Comparison of ENCODE assay signal across 8 cellular contexts in the genomic region with DNA sequence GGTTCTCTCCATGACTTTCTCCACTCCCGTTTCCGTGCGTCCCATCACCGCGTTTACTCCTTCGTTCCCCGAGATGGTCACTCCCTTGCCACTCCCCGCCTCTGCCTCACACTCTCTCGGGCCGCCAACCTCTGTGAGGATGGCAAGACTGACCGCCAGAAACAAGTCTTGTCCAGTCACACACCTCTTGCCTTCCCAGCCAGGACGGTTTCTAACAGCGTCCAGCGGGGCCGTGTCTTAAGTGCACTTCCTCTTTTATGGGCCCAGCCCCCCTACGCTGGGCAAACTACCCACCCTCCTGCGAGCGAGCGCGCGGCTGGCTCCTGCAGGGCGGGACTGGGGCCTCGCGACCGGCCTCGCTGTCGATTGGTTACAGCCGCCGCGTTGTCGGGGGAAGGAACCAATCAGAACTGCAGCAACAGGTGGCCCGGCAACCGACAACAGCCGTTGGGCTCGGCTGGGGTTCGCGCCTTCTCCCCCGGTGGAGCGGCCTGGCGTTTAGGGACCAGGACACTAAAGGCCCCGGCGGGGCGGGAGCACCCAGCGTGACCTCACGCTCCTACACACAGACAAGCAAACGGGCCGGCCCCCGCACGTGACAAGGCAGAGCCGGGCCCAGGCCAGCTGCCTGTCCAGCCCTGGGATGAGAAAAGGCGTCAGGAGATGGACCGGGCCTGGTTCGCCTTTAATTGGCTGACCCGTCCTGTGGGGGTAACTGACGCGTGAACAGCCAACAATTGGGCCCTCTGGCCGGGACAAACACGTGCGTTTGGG. TPM values are rescaled to one million over a fixed set of nuclear protein-coding genes. Genes with fewer than 3 reads are reported as not detected.
A peak's percentile ranks its signal among the peaks of the same experiment; 100 is the strongest.
DNase-seq lines count a peak whose midpoint lies in the region; ATAC-seq and TF ChIP-seq lines count a peak whose summit lies in the region.

No MANE protein-coding gene starts in this region.

- H3K4me1 Mint-ChIP-seq in activated T-cell treated with anti-CD3 and anti-CD28 coated beads, Interleukin-2, amount 50 U/mL, for 4 hours (ENCODE audit: low read depth) = peaks cover 55% of the 10 kb centered on the region

- no peak for TF ChIP-seq CTCF in PC-3 (conservative IDR thresholded peaks at IDR 0.05; ENCODE audit: low read depth, low read length)
- no peak for TF ChIP-seq CTCF in esophagus squamous epithelium (IDR thresholded peaks at IDR 0.05)

- ATAC-seq in GM21717 (IDR thresholded peaks at IDR 0.05; ENCODE audit: unreplicated experiment) = peak; percentile 65
- peak; percentile 90 for ATAC-seq in PC-3
- ATAC-seq in activated T-cell treated with anti-CD3 and anti-CD28 coated beads, Interleukin-2, amount 50 U/mL, for 4 hours = peak; percentile 87 to 89

- H3K9me3 Mint-ChIP-seq in activated T-cell treated with anti-CD3 and anti-CD28 coated beads, Interleukin-2, amount 50 U/mL, for 4 hours = no peaks in the 10 kb centered on the region

- H3K27ac ChIP-seq in PC-3 (ENCODE audit: low read length) (peak overlapping the region; percentile 85), esophagus squamous epithelium (peak overlapping the region; percentile 78 to 93 (median 88))

- 0 to 1% methylated on average over 16 to 17 of the region's 59 CpGs for WGBS in esophagus squamous epithelium, 2 donors

- no TSS peak for BruUV-seq in PC-3 (replicated peaks; lab: Mats Ljungman, UMichigan)

- H3K27me3 Mint-ChIP-seq in activated T-cell treated with anti-CD3 and anti-CD28 coated beads, Interleukin-2, amount 50 U/mL, for 4 hours (ENCODE audit: low read depth) = no peaks in the 10 kb centered on the region

- H3K4me1 ChIP-seq in PC-3 (ENCODE audit: insufficient read depth, low read length) = peaks cover 28% of the 10 kb centered on the region
- H3K4me1 ChIP-seq in esophagus squamous epithelium = peaks cover 6 to 61% (median 22%) of the 10 kb centered on the region in 3 donors

- H3K27me3 ChIP-seq in PC-3 (ENCODE audit: low read length) (no peaks in the 10 kb centered on the region), esophagus squamous epithelium (no peaks in the 10 kb centered on the region)

- peak overlapping the region; percentile 90 for H3K4me3 Mint-ChIP-seq in activated T-cell treated with anti-CD3 and anti-CD28 coated beads, Interleukin-2, amount 50 U/mL, for 4 hours

- CTCF ChIA-PET in PC-3 (lab: Charles Lee) = interaction anchor here (0.6 to 0.7 kb wide), 2 partner anchors 52 to 188 kb away, joined by 4 to 16 read pairs; a partner anchor contains a TSS

- H3K4me3 ChIP-seq in Jurkat, Clone E6-1 (ENCODE audit: low read length) = peak overlapping the region; percentile 86
- peak overlapping the region; percentile 79 for H3K4me3 ChIP-seq in PC-3 (ENCODE audit: low read length)
- H3K4me3 ChIP-seq in esophagus squamous epithelium = peak overlapping the region; percentile 44 to 72 (median 62)

- peak overlapping the region; percentile 81 for H3K9ac ChIP-seq in PC-3 (ENCODE audit: low read length)

- peak overlapping the region; percentile 100 for H3K4me2 ChIP-seq in PC-3 (ENCODE audit: low read length)

- H2AFZ ChIP-seq in PC-3 (ENCODE audit: low read length) = peak overlapping the region; percentile 100

- peaks cover 8% of the 10 kb centered on the region; the same call in 1 of the 2 replicates for H3K79me2 ChIP-seq in PC-3 (ENCODE audit: low read length)

- DNase-seq in DMS53 treated with DMSO at 0.1 percent for 48 hours (lab: John Stamatoyannopoulos, UW; ENCODE audit: unreplicated experiment) = peak; percentile 99
- DNase-seq in Jurkat, Clone E6-1 (ENCODE audit: low read depth, low spot score) = peak; percentile 95
- peak; percentile 92 for DNase-seq in PC-3
- DNase-seq in activated T-cell treated with anti-CD3 and anti-CD28 coated beads, Interleukin-2, amount 50 U/mL, for 4 hours = peak; percentile 85
- DNase-seq in esophagus squamous epithelium (lab: John Stamatoyannopoulos, UW) = peak; percentile 80
- DNase-seq in myocyte (ENCODE audit: low read depth) = peak; percentile 96
- peak; percentile 85 for DNase-seq in stimulated activated CD8-positive, alpha-beta memory T cell treated with anti-CD3 and anti-CD28 coated beads, Interleukin-7, amount 100 ng/mL, for 24 hours (ENCODE audit: low read depth)

- H3K36me3 Mint-ChIP-seq in activated T-cell treated with anti-CD3 and anti-CD28 coated beads, Interleukin-2, amount 50 U/mL, for 4 hours (ENCODE audit: insufficient read depth) = peaks cover 28% of the 10 kb centered on the region

- H3K9me3 ChIP-seq in PC-3 (ENCODE audit: low read length) (no peaks in the 10 kb centered on the region), esophagus squamous epithelium (no peaks in the 10 kb centered on the region)

- H3K36me3 ChIP-seq in PC-3 (ENCODE audit: low read depth, low read length) (0 out of 2 replicates have a peak, but pooled peaks cover under 1% of the 10 kb centered on the region), esophagus squamous epithelium (peaks cover 0 to 5% (median 0%) of the 10 kb centered on the region in 3 donors)

- POLR2A ChIA-PET in PC-3 (lab: Charles Lee; ENCODE audit: unreplicated experiment) = interaction anchor here (0.6 kb wide), 2 partner anchors 23 to 106 kb away, joined by 3 read pairs; no protein-coding TSS in a partner anchor

- TF ChIP-seq POLR2A in esophagus squamous epithelium (IDR thresholded peaks at IDR 0.05) = peak in 2 of 4 donors; percentile 51 to 73

- H4K20me1 ChIP-seq in PC-3 (ENCODE audit: low read length) = no peaks in the 10 kb centered on the region

- no peaks in the 10 kb centered on the region for H3K9me2 ChIP-seq in PC-3 (replicated peaks; ENCODE audit: low read length)

- intact Hi-C loops in PC-3 (cut with micrococcal nuclease) (loop anchor here (10.0 kb wide), 1 partner anchor 192 kb away; a partner anchor contains a TSS), esophagus squamous epithelium (cut with DNase I) (no loop called here)

- no peaks in the 10 kb centered on the region for H3F3A ChIP-seq in PC-3 (ENCODE audit: low read length, unreplicated experiment)

RNA-seq across cellular contexts. Expression of a gene that starts 0.5 kb away (rescaled TPM):
- 119 TPM for polyA plus RNA-seq in Jurkat, Clone E6-1 (2012; ENCODE audit: insufficient read depth, insufficient read length)
- total RNA-seq in PC-3 (2014; rRNA removed) (6.4 and 11.9 TPM in 2 replicates), esophagus squamous epithelium (10 to 100 TPM in 1 of 4 donors, 1 to 10 TPM in 3; 4.0 to 26.7 (median 7.1) TPM), myocyte (108 and 148 TPM in 2 replicates)
- 100 to 1,000 TPM in 1 of 3 donors, 10 to 100 TPM in 2; 69.3 to 146 (median 88.9) TPM for total RNA-seq in activated T-cell treated with anti-CD3 and anti-CD28 coated beads, Interleukin-2, amount 50 U/mL, for 4 hours
- 141 TPM for polyA plus RNA-seq in myocyte (2012)

RNA-seq across cellular contexts. Expression of a gene that starts 25.7 kb away (rescaled TPM):
- 0.77 TPM for polyA plus RNA-seq in Jurkat, Clone E6-1 (2012; ENCODE audit: insufficient read depth, insufficient read length)
- total RNA-seq in PC-3 (2014; rRNA removed) = 1.2 and 1.8 TPM in 2 replicates
- 1 to 10 TPM; 1.3 to 2.6 (median 1.7) TPM for total RNA-seq in activated T-cell treated with anti-CD3 and anti-CD28 coated beads, Interleukin-2, amount 50 U/mL, for 4 hours
- 1 to 10 TPM in 1 of 4 donors, under 1 TPM in 2, not detected in 1; 0.53 to 1.5 (median 0.92) TPM for total RNA-seq in esophagus squamous epithelium
- 0.62 and 2.6 TPM in 2 replicates for total RNA-seq in myocyte
- polyA plus RNA-seq in myocyte (2012) = 1.8 TPM

RNA-seq across cellular contexts. Expression of a gene that starts 32.4 kb away (rescaled TPM):
- not detected for polyA plus RNA-seq in Jurkat, Clone E6-1 (2012; ENCODE audit: insufficient read depth, insufficient read length)
- total RNA-seq in PC-3 (2014; rRNA removed) (0.29 and 0.46 TPM in 2 replicates), esophagus squamous epithelium (not detected), myocyte (0.36 and 0.83 TPM in 2 replicates)
- total RNA-seq in activated T-cell treated with anti-CD3 and anti-CD28 coated beads, Interleukin-2, amount 50 U/mL, for 4 hours = under 1 TPM in 2 of 3 donors, not detected in 1; 0.27 to 0.61 TPM
- polyA plus RNA-seq in myocyte (2012) = 0.84 TPM

Comparison
In these comparisons a context has a peak if more than half of its experiments do, and no peak if none do; other contexts are left out.
1. Peak in every context shown above with its lines: DNase-seq, ATAC-seq, H3K4me3 ChIP-seq and H3K27ac ChIP-seq.